In genomic region chr2:27663160-27663462, GRCh38 we compare ENCODE assay signal across 8 cellular contexts. TPM values are rescaled to one million over a fixed set of nuclear protein-coding genes. Genes with fewer than 3 reads are reported as not detected.
A peak's percentile ranks its signal among the peaks of the same experiment; 100 is the strongest.
DNase-seq lines count a peak whose midpoint lies in the region; ATAC-seq, FAIRE-seq and TF ChIP-seq lines count a peak whose summit lies in the region.

No MANE protein-coding gene starts in this region.

- DNase-seq in Calu3 (no peak), right atrium auricular region (ENCODE audit: low spot score) (no peak), small intestine (no peak), CD1c-positive myeloid dendritic cell (ENCODE audit: extremely low spot score) (no peak), DMS153 treated with DMSO at 0.1 percent for 48 hours (lab: John Stamatoyannopoulos, UW; ENCODE audit: unreplicated experiment) (no peak)
- no peak for DNase-seq in activated CD4-positive, alpha-beta memory T cell treated with anti-CD3 and anti-CD28 coated beads, Interleukin-2, amount 10 ng/mL, durations not matched to agents 7 days and 5 days

- H3K4me1 ChIP-seq in right atrium auricular region (peaks cover 3 to 33% of the 10 kb centered on the region in 2 donors), small intestine (ENCODE audit: control insufficient read depth in 2 of 2, insufficient read depth in 1 of 2, low read depth in 1 of 2, low read length in 1 of 2) (peaks cover 10 to 12% of the 10 kb centered on the region in 2 donors)

- peaks cover 27% of the 10 kb centered on the region for H3K4me1 Mint-ChIP-seq in Calu3 (ENCODE audit: low read depth, unreplicated experiment)
- H3K4me1 Mint-ChIP-seq in activated CD4-positive, alpha-beta memory T cell treated with anti-CD3 and anti-CD28 coated beads, Interleukin-2, amount 10 ng/mL, durations not matched to agents 7 days and 5 days: peaks cover 60% of the 10 kb centered on the region

- H3K27ac ChIP-seq in right atrium auricular region: peak overlapping the region; percentile 84 to 92
- peak overlapping the region; percentile 74 to 91 for H3K27ac ChIP-seq in small intestine (ENCODE audit: low read depth in 1 of 2, low read length in 1 of 2)

- H3K27me3 Mint-ChIP-seq in Calu3 (ENCODE audit: unreplicated experiment): no peaks in the 10 kb centered on the region
- no peaks in the 10 kb centered on the region for H3K27me3 Mint-ChIP-seq in activated CD4-positive, alpha-beta memory T cell treated with anti-CD3 and anti-CD28 coated beads, Interleukin-2, amount 10 ng/mL, durations not matched to agents 7 days and 5 days

- ATAC-seq in HG02852 (IDR thresholded peaks at IDR 0.05; ENCODE audit: unreplicated experiment) (peak; percentile 54), GM19463 (IDR thresholded peaks at IDR 0.05; ENCODE audit: unreplicated experiment) (no peak)

- POLR2A ChIA-PET in activated CD4-positive, alpha-beta memory T cell treated with anti-CD3 and anti-CD28 coated beads, Interleukin-2, amount 10 ng/mL, durations not matched to agents 7 days and 5 days (lab: Charles Lee): interaction anchor here (0.6 to 2.5 kb wide), 20 partner anchors 8 to 1594 kb away, joined by 3 to 21 read pairs (median 5); partner anchors contain the start of genes BABAM2, CCDC121, EIF2B4 and GPN1

- TSS peak; percentile 63 for BruUV-seq in Calu3 (replicated peaks; lab: Mats Ljungman, UMichigan)

- H3K27ac Mint-ChIP-seq in Calu3 (ENCODE audit: unreplicated experiment): peak overlapping the region; percentile 99
- H3K27ac Mint-ChIP-seq in activated CD4-positive, alpha-beta memory T cell treated with anti-CD3 and anti-CD28 coated beads, Interleukin-2, amount 10 ng/mL, durations not matched to agents 7 days and 5 days: peak overlapping the region; percentile 100

- H3K4me3 Mint-ChIP-seq in Calu3 (ENCODE audit: low read depth, unreplicated experiment): peak overlapping the region; percentile 98
- H3K4me3 Mint-ChIP-seq in activated CD4-positive, alpha-beta memory T cell treated with anti-CD3 and anti-CD28 coated beads, Interleukin-2, amount 10 ng/mL, durations not matched to agents 7 days and 5 days: peak overlapping the region; percentile 99

- H3K9me3 ChIP-seq in right atrium auricular region (no peaks in the 10 kb centered on the region), small intestine (ENCODE audit: control insufficient read depth, low read depth) (no peaks in the 10 kb centered on the region)

- H3K4me3 ChIP-seq in right atrium auricular region (peak overlapping the region; percentile 75 to 80), small intestine (ENCODE audit: low read depth in 1 of 2, low read length in 2 of 2) (peak overlapping the region; percentile 91 to 95)

- CTCF ChIA-PET in Calu3 (lab: Charles Lee): interaction anchor here (0.6 to 1.5 kb wide), 4 partner anchors 10 to 80 kb away, joined by 3 to 5 read pairs (median 4); partner anchors contain the start of gene ZNF512
- CTCF ChIA-PET in activated CD4-positive, alpha-beta memory T cell treated with anti-CD3 and anti-CD28 coated beads, Interleukin-2, amount 10 ng/mL, durations not matched to agents 7 days and 5 days (lab: Charles Lee): interaction anchor here (1.1 to 4.1 kb wide), 3 partner anchors 8 to 35 kb away, joined by 5 to 36 read pairs (median 7); partner anchors contain the start of genes CCDC121 and GPN1

- TF ChIP-seq CTCF in Calu3 (IDR thresholded peaks at IDR 0.05; ENCODE audit: unreplicated experiment) (no peak), right atrium auricular region (IDR thresholded peaks at IDR 0.05) (no peak)

- H3K36me3 ChIP-seq in right atrium auricular region (peaks cover 39% of the 10 kb centered on the region), small intestine (ENCODE audit: control insufficient read depth in 2 of 2, insufficient read depth in 2 of 2, low read length in 2 of 2) (peaks cover 0 to 7% of the 10 kb centered on the region in 2 donors)

- FAIRE-seq in small intestine (lab: Jason Lieb, UNC): no peak

- H3K27me3 ChIP-seq in right atrium auricular region: no peaks in the 10 kb centered on the region
- H3K27me3 ChIP-seq in small intestine (ENCODE audit: control insufficient read depth in 2 of 2, insufficient read depth in 2 of 2, low read length in 2 of 2): no peaks in the 10 kb centered on the region

- H3K36me3 Mint-ChIP-seq in Calu3 (ENCODE audit: insufficient read depth, unreplicated experiment): peaks cover 55% of the 10 kb centered on the region
- H3K36me3 Mint-ChIP-seq in activated CD4-positive, alpha-beta memory T cell treated with anti-CD3 and anti-CD28 coated beads, Interleukin-2, amount 10 ng/mL, durations not matched to agents 7 days and 5 days (ENCODE audit: low read depth): peaks cover 50% of the 10 kb centered on the region

- 0 to 1% (median 1%) methylated on average over 16 of the region's 16 CpGs for WGBS in small intestine, 3 donors

- intact Hi-C loops in Calu3 (cut with micrococcal nuclease; ENCODE audit: unreplicated experiment): no loop called here

- no peaks in the 10 kb centered on the region for H3K9me3 Mint-ChIP-seq in Calu3 (ENCODE audit: low read depth, unreplicated experiment)
- no peaks in the 10 kb centered on the region for H3K9me3 Mint-ChIP-seq in activated CD4-positive, alpha-beta memory T cell treated with anti-CD3 and anti-CD28 coated beads, Interleukin-2, amount 10 ng/mL, durations not matched to agents 7 days and 5 days

RNA-seq across cellular contexts. Expression of gene SUPT7L, which starts 0.3 kb away (rescaled TPM):
- 33.0 and 35.5 TPM in 2 replicates for total RNA-seq in Calu3 (2022)
- 10 to 100 TPM; 36.5 to 37.2 TPM for total RNA-seq in activated CD4-positive, alpha-beta memory T cell treated with anti-CD3 and anti-CD28 coated beads, Interleukin-2, amount 10 ng/mL, durations not matched to agents 7 days and 5 days
- 10 to 100 TPM; 16.1 to 25.0 TPM for total RNA-seq in right atrium auricular region
- polyA plus RNA-seq in small intestine: 10 to 100 TPM; 16.8 to 25.5 (median 20.7) TPM

RNA-seq across cellular contexts. Expression of gene SLC4A1AP, which starts 0.6 kb away (rescaled TPM):
- total RNA-seq in Calu3 (2022): 24.2 and 27.8 TPM in 2 replicates
- total RNA-seq in activated CD4-positive, alpha-beta memory T cell treated with anti-CD3 and anti-CD28 coated beads, Interleukin-2, amount 10 ng/mL, durations not matched to agents 7 days and 5 days: 10 to 100 TPM; 27.3 to 27.9 TPM
- 10 to 100 TPM; 18.0 to 18.2 TPM for total RNA-seq in right atrium auricular region
- polyA plus RNA-seq in small intestine: 10 to 100 TPM; 11.6 to 14.6 (median 12.7) TPM

RNA-seq across cellular contexts. Expression of gene GPN1, which starts 34.3 kb away (rescaled TPM):
- total RNA-seq in Calu3 (2022): 32.6 and 33.2 TPM in 2 replicates
- 10 to 100 TPM; 45.0 to 45.8 TPM for total RNA-seq in activated CD4-positive, alpha-beta memory T cell treated with anti-CD3 and anti-CD28 coated beads, Interleukin-2, amount 10 ng/mL, durations not matched to agents 7 days and 5 days
- 10 to 100 TPM; 10.8 to 15.7 TPM for total RNA-seq in right atrium auricular region
- 10 to 100 TPM; 21.9 to 36.5 (median 30.6) TPM for polyA plus RNA-seq in small intestine

RNA-seq across cellular contexts. Expression of gene CCDC121, which starts 34.3 kb away (rescaled TPM):
- total RNA-seq in Calu3 (2022): 5.5 and 6.3 TPM in 2 replicates
- total RNA-seq in activated CD4-positive, alpha-beta memory T cell treated with anti-CD3 and anti-CD28 coated beads, Interleukin-2, amount 10 ng/mL, durations not matched to agents 7 days and 5 days: under 1 TPM; 0.78 to 0.90 TPM
- 1 to 10 TPM; 3.6 to 4.2 TPM for total RNA-seq in right atrium auricular region
- 1 to 10 TPM in 2 of 3 donors, under 1 TPM in 1; 0.54 to 2.0 (median 1.1) TPM for polyA plus RNA-seq in small intestine
